In the genomic region with DNA sequence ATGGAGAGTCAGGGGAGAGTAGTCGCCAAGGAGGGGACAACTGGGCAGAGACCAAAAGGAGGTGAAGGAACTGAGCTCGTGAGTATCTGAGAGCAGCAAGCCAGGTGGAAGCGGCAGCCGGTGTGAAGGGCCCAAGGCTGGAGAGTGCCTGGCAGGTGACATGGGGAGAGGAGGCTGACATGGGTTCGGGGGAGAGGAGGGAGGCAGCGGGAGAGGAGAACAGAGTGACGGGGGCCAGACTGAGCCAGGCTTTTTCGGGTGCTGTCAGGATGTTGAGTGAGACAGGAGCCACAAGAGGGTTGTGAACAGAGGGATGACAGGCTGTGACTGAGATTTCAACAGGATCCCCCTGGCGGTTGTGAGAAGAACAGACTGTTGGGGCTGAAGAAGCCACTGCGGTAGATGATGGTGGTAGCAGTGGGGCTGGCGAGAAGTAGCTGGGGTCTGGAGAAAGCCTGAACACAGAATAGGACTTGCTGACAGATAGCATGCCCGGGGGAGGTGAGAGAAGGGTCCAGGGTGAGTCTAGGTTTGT, we compare ENCODE assay signal across 6 cellular contexts. TPM values are rescaled to one million over a fixed set of nuclear protein-coding genes. Genes with fewer than 3 reads are reported as not detected.
DNase-seq lines count a peak whose midpoint lies in the region; ATAC-seq and TF ChIP-seq lines count a peak whose summit lies in the region.

No MANE protein-coding gene starts in this region.

- H3K27me3 Mint-ChIP-seq in activated CD8-positive, alpha-beta T cell treated with anti-CD3 and anti-CD28 coated beads for 36 hours: no peaks in the 10 kb centered on the region

- no peak overlapping the region for H2BK120ac ChIP-seq in mesendoderm (ENCODE audit: low read depth, low read length)

- H3K79me2 ChIP-seq in GM23248 (ENCODE audit: insufficient read depth) (peaks cover 77% of the 10 kb centered on the region), mesendoderm (ENCODE audit: control insufficient read depth, insufficient read depth, low read length) (peaks cover 3% of the 10 kb centered on the region)

- no peak for TF ChIP-seq CTCF in activated CD8-positive, alpha-beta T cell treated with anti-CD3 and anti-CD28 coated beads for 36 hours (IDR thresholded peaks at IDR 0.05)
- no peak for TF ChIP-seq CTCF in suprapubic skin (IDR thresholded peaks at IDR 0.05)

- peaks cover 39% of the 10 kb centered on the region for H3K4me1 Mint-ChIP-seq in activated CD8-positive, alpha-beta T cell treated with anti-CD3 and anti-CD28 coated beads for 36 hours (ENCODE audit: low read depth)

- no peak overlapping the region for H2BK5ac ChIP-seq in mesendoderm (ENCODE audit: low read length)

- peak; percentile 70 for DNase-seq in GM23248
- DNase-seq in activated CD8-positive, alpha-beta T cell treated with anti-CD3 and anti-CD28 coated beads for 36 hours: no peak
- peak; percentile 78 for DNase-seq in mesendoderm
- no peak for DNase-seq in suprapubic skin (ENCODE audit: low spot score in 2 of 2)
- no peak for DNase-seq in stimulated activated naive CD4-positive, alpha-beta T cell treated with Interleukin-2 at 50 U/mL for 16 hours (lab: John Stamatoyannopoulos, UW)
- no peak for DNase-seq in activated CD8-positive, alpha-beta memory T cell treated with anti-CD3 and anti-CD28 coated beads, Interleukin-2, amount 50 U/mL, for 48 hours

- no peak overlapping the region for H4K8ac ChIP-seq in mesendoderm (ENCODE audit: low read depth, low read length)

- H2BK15ac ChIP-seq in mesendoderm (replicated peaks; ENCODE audit: low read depth): no peak overlapping the region

- H3K4me2 ChIP-seq in GM23248 (ENCODE audit: unreplicated experiment): no peak overlapping the region
- H3K4me2 ChIP-seq in mesendoderm (ENCODE audit: low read length): no peak overlapping the region

- peaks cover 5% of the 10 kb centered on the region; the same call in 1 of the 2 replicates for H3F3A ChIP-seq in GM23248 (ENCODE audit: insufficient read depth)

- H4K5ac ChIP-seq in mesendoderm (ENCODE audit: low read length): no peak overlapping the region

- no peak overlapping the region for H3K9ac ChIP-seq in GM23248
- H3K9ac ChIP-seq in mesendoderm (ENCODE audit: low read length): no peak overlapping the region

- H4K20me1 ChIP-seq in GM23248 (ENCODE audit: insufficient read depth): no peaks in the 10 kb centered on the region

- no peak overlapping the region for H2AFZ ChIP-seq in GM23248

- no peak overlapping the region for H3K4me3 Mint-ChIP-seq in activated CD8-positive, alpha-beta T cell treated with anti-CD3 and anti-CD28 coated beads for 36 hours

- no peak overlapping the region for H3K23ac ChIP-seq in mesendoderm (ENCODE audit: low read length)

- no peaks in the 10 kb centered on the region for H3K9me2 ChIP-seq in GM23248 (ENCODE audit: insufficient read depth)

- H3K27me3 ChIP-seq in GM23248 (replicated peaks; ENCODE audit: insufficient read depth) (no peaks in the 10 kb centered on the region), mesendoderm (ENCODE audit: insufficient read depth, low read length, poor library complexity) (no peaks in the 10 kb centered on the region), suprapubic skin (no peaks in the 10 kb centered on the region)

- H3K9me3 Mint-ChIP-seq in activated CD8-positive, alpha-beta T cell treated with anti-CD3 and anti-CD28 coated beads for 36 hours: no peaks in the 10 kb centered on the region

- in situ Hi-C loops in GM23248 (cut with MboI): no loop called here

- peak overlapping the region; percentile 22 for H3K27ac Mint-ChIP-seq in activated CD8-positive, alpha-beta T cell treated with anti-CD3 and anti-CD28 coated beads for 36 hours

- CTCF ChIA-PET in activated CD8-positive, alpha-beta T cell treated with anti-CD3 and anti-CD28 coated beads for 36 hours (lab: Charles Lee): interaction anchor here (0.8 to 1.6 kb wide), 3 partner anchors 14 to 70 kb away, joined by 4 to 5 read pairs (median 5); no protein-coding TSS in a partner anchor

- POLR2A ChIA-PET in activated CD8-positive, alpha-beta T cell treated with anti-CD3 and anti-CD28 coated beads for 36 hours (lab: Charles Lee): no interaction called here

- no peak for TF ChIP-seq POLR2A in suprapubic skin (IDR thresholded peaks at IDR 0.05)

- ATAC-seq in activated CD8-positive, alpha-beta T cell treated with anti-CD3 and anti-CD28 coated beads for 36 hours: no peak

- H3K4me1 ChIP-seq in GM23248 (ENCODE audit: insufficient read depth) (peaks cover 9% of the 10 kb centered on the region), mesendoderm (ENCODE audit: control insufficient read depth, low read depth, low read length) (no peaks in the 10 kb centered on the region), suprapubic skin (peaks cover 8% of the 10 kb centered on the region)

- no peak overlapping the region for H2AK5ac ChIP-seq in mesendoderm (ENCODE audit: low read length)

- H3K9me3 ChIP-seq in GM23248 (ENCODE audit: low read depth) (no peaks in the 10 kb centered on the region), suprapubic skin (no peaks in the 10 kb centered on the region)

- H3K27ac ChIP-seq in GM23248: no peak overlapping the region
- H3K27ac ChIP-seq in mesendoderm (ENCODE audit: low read depth, low read length): no peak overlapping the region
- no peak overlapping the region for H3K27ac ChIP-seq in suprapubic skin

- no peak overlapping the region for H3K56ac ChIP-seq in mesendoderm (ENCODE audit: low read length)

- TF ChIP-seq EP300 in suprapubic skin (IDR thresholded peaks at IDR 0.05): no peak

- H3K4me3 ChIP-seq in GM23248 (no peak overlapping the region), mesendoderm (ENCODE audit: low read length) (no peak overlapping the region), suprapubic skin (no peak overlapping the region)

- H3K18ac ChIP-seq in mesendoderm (ENCODE audit: low read length): no peak overlapping the region

- intact Hi-C loops in activated CD8-positive, alpha-beta T cell treated with anti-CD3 and anti-CD28 coated beads for 36 hours (cut with micrococcal nuclease): no loop called here

- no peaks in the 10 kb centered on the region for H3K79me1 ChIP-seq in mesendoderm (ENCODE audit: low read length)

- peaks cover 46% of the 10 kb centered on the region for H3K36me3 Mint-ChIP-seq in activated CD8-positive, alpha-beta T cell treated with anti-CD3 and anti-CD28 coated beads for 36 hours (ENCODE audit: low read depth)

- H3K36me3 ChIP-seq in GM23248 (ENCODE audit: low read depth): peaks cover 4% of the 10 kb centered on the region; the same call in 1 of the 2 replicates
- peaks cover 2% of the 10 kb centered on the region for H3K36me3 ChIP-seq in mesendoderm (ENCODE audit: control insufficient read depth, insufficient read depth, low read length)
- H3K36me3 ChIP-seq in suprapubic skin: peaks cover 11% of the 10 kb centered on the region

- WGBS in GM23248 (ENCODE audit: low coverage in 1 of 2, low lambda C conversion rate in 2 of 2, missing lambda C conversion rate in 2 of 2), 2 experiments: 51 to 100% methylated on average over 3 to 12 of the region's 12 CpGs
- WGBS in mesendoderm (ENCODE audit: extremely low coverage, insufficient coverage, low lambda C conversion rate): no CpG with 5 or more reads among the region's 12 CpGs
- WGBS in suprapubic skin: 73% methylated on average over 12 of the region's 12 CpGs

- no peak overlapping the region for H3K4ac ChIP-seq in mesendoderm (ENCODE audit: low read depth, low read length)

RNA-seq across cellular contexts. Expression of gene ELK1, which starts 5.7 kb away (rescaled TPM):
- total RNA-seq in GM23248 (2014; rRNA removed; shearing (Covaris generic)): 35.3 and 46.6 TPM in 2 replicates
- 47.7 and 49.5 TPM in 2 replicates for polyA plus RNA-seq in GM23248 (2016; fragmentation: Nextera tagmentation; extraction: Ambion mirVana)
- total RNA-seq in activated CD8-positive, alpha-beta T cell treated with anti-CD3 and anti-CD28 coated beads for 36 hours: 10 to 100 TPM; 67.6 to 73.2 TPM
- 26.8 TPM for polyA plus RNA-seq in mesendoderm (2013, experiment 1 of 2)
- polyA plus RNA-seq in mesendoderm (2013, experiment 2 of 2): 24.9 TPM
- 10 to 100 TPM; 18.3 to 32.1 (median 29.8) TPM for total RNA-seq in suprapubic skin

RNA-seq across cellular contexts. Expression of gene UXT, which starts 14.4 kb away (rescaled TPM):
- total RNA-seq in GM23248 (2014; rRNA removed; shearing (Covaris generic)): 130 and 133 TPM in 2 replicates
- 158 and 160 TPM in 2 replicates for polyA plus RNA-seq in GM23248 (2016; fragmentation: Nextera tagmentation; extraction: Ambion mirVana)
- total RNA-seq in activated CD8-positive, alpha-beta T cell treated with anti-CD3 and anti-CD28 coated beads for 36 hours: 100 to 1,000 TPM; 187 to 192 TPM
- polyA plus RNA-seq in mesendoderm (2013, experiment 1 of 2): 81.7 TPM
- polyA plus RNA-seq in mesendoderm (2013, experiment 2 of 2): 81.7 TPM
- total RNA-seq in suprapubic skin: 100 to 1,000 TPM in 3 of 4 donors, 10 to 100 TPM in 1; 82.6 to 127 (median 118) TPM

RNA-seq across cellular contexts. Expression of gene CFP, which starts 14.9 kb away (rescaled TPM):
- total RNA-seq in GM23248 (2014; rRNA removed; shearing (Covaris generic)): 1.4 TPM in 1 of 2 replicates, not detected in the other
- polyA plus RNA-seq in GM23248 (2016; fragmentation: Nextera tagmentation; extraction: Ambion mirVana): 0.15 TPM in 1 of 2 replicates, not detected in the other
- 1 to 10 TPM; 1.6 to 2.1 TPM for total RNA-seq in activated CD8-positive, alpha-beta T cell treated with anti-CD3 and anti-CD28 coated beads for 36 hours
- 2.0 TPM for polyA plus RNA-seq in mesendoderm (2013, experiment 1 of 2)
- 2.2 TPM for polyA plus RNA-seq in mesendoderm (2013, experiment 2 of 2)
- 1 to 10 TPM; 1.1 to 4.5 (median 2.4) TPM for total RNA-seq in suprapubic skin

RNA-seq across cellular contexts. Expression of gene SYN1, which starts 25.0 kb away (rescaled TPM):
- not detected in 2 replicates for total RNA-seq in GM23248 (2014; rRNA removed; shearing (Covaris generic))
- 0.32 and 0.34 TPM in 2 replicates for polyA plus RNA-seq in GM23248 (2016; fragmentation: Nextera tagmentation; extraction: Ambion mirVana)
- total RNA-seq in activated CD8-positive, alpha-beta T cell treated with anti-CD3 and anti-CD28 coated beads for 36 hours: under 1 TPM; 0.67 to 0.74 TPM
- 17.3 TPM for polyA plus RNA-seq in mesendoderm (2013, experiment 1 of 2)
- polyA plus RNA-seq in mesendoderm (2013, experiment 2 of 2): 17.7 TPM
- total RNA-seq in suprapubic skin: 1 to 10 TPM in 1 of 4 donors, under 1 TPM in 2, not detected in 1; 0.34 to 2.2 (median 0.89) TPM

Comparison
In these comparisons a context has a peak if more than half of its experiments do, and no peak if none do; other contexts are left out.
1. DNase-seq: peak in GM23248 (single experiment) and mesendoderm (single experiment); none in activated CD8-positive, alpha-beta T cell treated with anti-CD3 and anti-CD28 coated beads for 36 hours (single experiment), suprapubic skin (0 of 2), stimulated activated naive CD4-positive, alpha-beta T cell treated with Interleukin-2 at 50 U/mL for 16 hours (single experiment) and activated CD8-positive, alpha-beta memory T cell treated with anti-CD3 and anti-CD28 coated beads, Interleukin-2, amount 50 U/mL, for 48 hours (single experiment).